In the genomic region with DNA sequence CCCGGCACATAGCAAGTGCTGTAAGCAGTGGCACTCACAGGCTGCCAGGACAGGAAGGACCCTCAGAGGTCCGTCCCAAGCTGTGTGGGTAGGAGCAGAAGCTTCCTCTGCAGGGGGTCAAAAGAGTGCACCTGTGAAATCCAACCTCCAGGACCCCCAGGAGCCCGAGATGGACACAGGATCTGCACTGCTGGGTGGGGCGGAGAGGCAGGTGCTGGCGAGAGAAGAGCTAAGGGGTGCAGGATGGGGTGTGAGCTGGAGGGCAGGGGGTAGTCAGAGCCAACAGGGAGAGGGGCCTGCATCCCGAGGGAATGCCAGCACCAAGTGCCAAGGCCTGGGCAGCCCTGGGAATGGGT, we compare ENCODE assay signal across 22 cellular contexts. TPM values are rescaled to one million over a fixed set of nuclear protein-coding genes. Genes with fewer than 3 reads are reported as not detected.
DNase-seq lines count a peak whose midpoint lies in the region; ATAC-seq and TF ChIP-seq lines count a peak whose summit lies in the region.
"Had no signal": no experiment of that assay in that cellular context is flagged by ENCODE, and none has a peak within 500 bp of the region (broad histone marks: within the 10 kb centered on the region; RNA-seq: fewer than 3 reads in every experiment).

No MANE protein-coding gene starts in this region.

- H3K4me1 ChIP-seq in right atrium auricular region: peaks cover 0 to 11% of the 10 kb centered on the region in 2 donors
- peaks cover 5% of the 10 kb centered on the region; the same call in 1 of the 2 replicates for H3K4me1 ChIP-seq in Panc1 (ENCODE audit: control insufficient read depth, insufficient read depth, low read length)
- H3K4me1 ChIP-seq: BE2C had no signal

- peaks cover 24 to 44% of the 10 kb centered on the region in 2 donors for H3K4me1 Mint-ChIP-seq in stimulated activated naive B cell treated with anti-CD40 and anti-IgM and Interleukin-4, amounts not matched to agents 10 μg/mL and 1 μg/mL and 100 μg/mL, for 72 hours
- H3K4me1 Mint-ChIP-seq in activated T-cell treated with anti-CD3 and anti-CD28 coated beads, Interleukin-2, amount 50 U/mL, for 72 hours (ENCODE audit: low read depth): no peaks in the 10 kb centered on the region

- H3K4me3 Mint-ChIP-seq in stimulated activated naive B cell treated with anti-CD40 and anti-IgM and Interleukin-4, amounts not matched to agents 10 μg/mL and 1 μg/mL and 100 μg/mL, for 72 hours: no peak overlapping the region
- H3K4me3 Mint-ChIP-seq in activated T-cell treated with anti-CD3 and anti-CD28 coated beads, Interleukin-2, amount 50 U/mL, for 72 hours: no peak overlapping the region
- H3K4me3 Mint-ChIP-seq: CD8-positive, alpha-beta T cell; HFFc6 had no signal

- no peak for TF ChIP-seq CTCF in right atrium auricular region (IDR thresholded peaks at IDR 0.05)
- no peak for TF ChIP-seq CTCF in Panc1 (IDR thresholded peaks at IDR 0.05)
- no peak for TF ChIP-seq CTCF in coronary artery (IDR thresholded peaks at IDR 0.05)

- POLR2A ChIA-PET in Panc1 (lab: Charles Lee): interaction anchor here (0.5 to 0.6 kb wide), 2 partner anchors 73 to 100 kb away, joined by 3 to 7 read pairs; a partner anchor contains a TSS

- no peak for ATAC-seq in Right ventricle myocardium superior (ENCODE audit: poor library complexity)
- peak; percentile 8; the same call in 1 of the 2 replicates for ATAC-seq in Panc1
- ATAC-seq in stimulated activated naive B cell treated with anti-CD40 and anti-IgM and Interleukin-4, amounts not matched to agents 10 μg/mL and 1 μg/mL and 100 μg/mL, for 72 hours (replicated peaks): no peak
- no peak for ATAC-seq in activated T-cell treated with anti-CD3 and anti-CD28 coated beads, Interleukin-2, amount 50 U/mL, for 72 hours (replicated peaks in 1 of 2)

- H3K9me3 Mint-ChIP-seq in stimulated activated naive B cell treated with anti-CD40 and anti-IgM and Interleukin-4, amounts not matched to agents 10 μg/mL and 1 μg/mL and 100 μg/mL, for 72 hours: no peaks in the 10 kb centered on the region
- no peaks in the 10 kb centered on the region for H3K9me3 Mint-ChIP-seq in activated T-cell treated with anti-CD3 and anti-CD28 coated beads, Interleukin-2, amount 50 U/mL, for 72 hours
- H3K9me3 Mint-ChIP-seq: CD8-positive, alpha-beta T cell; HFFc6 had no signal

- H3K9me3 ChIP-seq in right atrium auricular region (no peaks in the 10 kb centered on the region), Panc1 (ENCODE audit: control insufficient read depth, insufficient read depth, low read depth, low read length) (no peaks in the 10 kb centered on the region)
- H3K9me3 ChIP-seq: BE2C, SJCRH30 had no signal

- no peaks in the 10 kb centered on the region for H3K27me3 Mint-ChIP-seq in stimulated activated naive B cell treated with anti-CD40 and anti-IgM and Interleukin-4, amounts not matched to agents 10 μg/mL and 1 μg/mL and 100 μg/mL, for 72 hours
- H3K27me3 Mint-ChIP-seq in activated T-cell treated with anti-CD3 and anti-CD28 coated beads, Interleukin-2, amount 50 U/mL, for 72 hours (ENCODE audit: low read depth): no peaks in the 10 kb centered on the region

- H3K27me3 ChIP-seq in right atrium auricular region: no peaks in the 10 kb centered on the region
- H3K27me3 ChIP-seq in Panc1 (ENCODE audit: control insufficient read depth, insufficient read depth, low read length): no peaks in the 10 kb centered on the region
- no peaks in the 10 kb centered on the region for H3K27me3 ChIP-seq in layer of hippocampus (ENCODE audit: control insufficient read depth, insufficient read depth, low read length)
- H3K27me3 ChIP-seq: BE2C had no signal

- H3K27ac Mint-ChIP-seq in stimulated activated naive B cell treated with anti-CD40 and anti-IgM and Interleukin-4, amounts not matched to agents 10 μg/mL and 1 μg/mL and 100 μg/mL, for 72 hours: peak overlapping the region; percentile 63
- no peak overlapping the region for H3K27ac Mint-ChIP-seq in activated T-cell treated with anti-CD3 and anti-CD28 coated beads, Interleukin-2, amount 50 U/mL, for 72 hours
- H3K27ac Mint-ChIP-seq: CD8-positive, alpha-beta T cell; HFFc6 had no signal

- no peak overlapping the region for H3K27ac ChIP-seq in right atrium auricular region
- H3K27ac ChIP-seq in Panc1 (ENCODE audit: low read length): no peak overlapping the region
- peak overlapping the region; percentile 39 for H3K27ac ChIP-seq in layer of hippocampus (ENCODE audit: low read depth, low read length)
- no peak overlapping the region for H3K27ac ChIP-seq in coronary artery
- H3K27ac ChIP-seq: HL-60, RWPE1, SJCRH30 had no signal

- H3K36me3 ChIP-seq in right atrium auricular region (no peaks in the 10 kb centered on the region), Panc1 (ENCODE audit: control insufficient read depth, insufficient read depth, low read length) (no peaks in the 10 kb centered on the region)
- H3K36me3 ChIP-seq: BE2C, SJCRH30 had no signal

- DNase-seq in Right ventricle myocardium superior: peak; percentile 17
- DNase-seq in right atrium auricular region (ENCODE audit: low spot score): no peak
- no peak for DNase-seq in Panc1 (ENCODE audit: low read depth, low spot score)
- no peak for DNase-seq in stimulated activated naive B cell treated with anti-CD40 and anti-IgM and Interleukin-4, amounts not matched to agents 10 μg/mL and 1 μg/mL and 100 μg/mL, for 72 hours
- no peak for DNase-seq in activated T-cell treated with anti-CD3 and anti-CD28 coated beads, Interleukin-2, amount 50 U/mL, for 72 hours
- DNase-seq in coronary artery (ENCODE audit: low spot score): no peak
- DNase-seq in NCI-H146 (lab: John Stamatoyannopoulos, UW): no peak
- DNase-seq: 8988T; BE2C; Calu3; CD8-positive, alpha-beta T cell; HFFc6; NCI-H1105 treated with DMSO at 0.1 percent for 48 hours; NCI-H2107; NCI-H2227 treated with DMSO at 0.1 percent for 48 hours; NCI-H510A treated with DMSO at 0.1 percent for 48 hours; PC-3 had no signal

- no peak overlapping the region for H3K4me3 ChIP-seq in right atrium auricular region
- no peak overlapping the region for H3K4me3 ChIP-seq in Panc1 (ENCODE audit: low read depth in 2 of 2, low read length in 2 of 2)
- H3K4me3 ChIP-seq in coronary artery: no peak overlapping the region
- H3K4me3 ChIP-seq: SJCRH30 had no signal

- CTCF ChIA-PET in Panc1 (lab: Charles Lee): interaction anchor here (0.5 to 1.9 kb wide), 9 partner anchors 15 to 752 kb away, joined by 3 to 10 read pairs (median 4); a partner anchor contains a TSS

- peaks cover 14 to 16% of the 10 kb centered on the region in 2 donors for H3K36me3 Mint-ChIP-seq in stimulated activated naive B cell treated with anti-CD40 and anti-IgM and Interleukin-4, amounts not matched to agents 10 μg/mL and 1 μg/mL and 100 μg/mL, for 72 hours
- H3K36me3 Mint-ChIP-seq in activated T-cell treated with anti-CD3 and anti-CD28 coated beads, Interleukin-2, amount 50 U/mL, for 72 hours (ENCODE audit: insufficient read depth in 2 of 2): no peaks in the 10 kb centered on the region

- BruUV-seq in Panc1 (replicated peaks; lab: Mats Ljungman, UMichigan): no TSS peak

- intact Hi-C loops in Right ventricle myocardium superior (cut with DNase I) (loop anchor here (2.0 to 10.0 kb wide), 2 partner anchors 40 to 158 kb away; no protein-coding TSS in a partner anchor), Panc1 (cut with micrococcal nuclease; ENCODE audit: unreplicated experiment) (loop anchor here (1.0 kb wide), 1 partner anchor 40 kb away; no protein-coding TSS in a partner anchor)

- in situ Hi-C loops in Panc1 (cut with HindIII; ENCODE audit: low pct_unique_long_range_greater_than_20kb, low sequenced_read_pairs): no loop called here

RNA-seq across cellular contexts. Expression of a gene that starts 0.7 kb away (rescaled TPM):
- total RNA-seq in Right ventricle myocardium superior: not detected
- total RNA-seq in right atrium auricular region: not detected
- not detected for total RNA-seq in Panc1 (2021; ENCODE audit: unreplicated experiment)
- polyA plus RNA-seq in Panc1 (2012; ENCODE audit: insufficient read length): 0.24 TPM
- not detected for total RNA-seq in activated T-cell treated with anti-CD3 and anti-CD28 coated beads, Interleukin-2, amount 50 U/mL, for 72 hours
- total RNA-seq: Calu3; CD8-positive, alpha-beta T cell; PC-3 had no signal
- polyA plus RNA-seq: AG04450 had no signal

RNA-seq across cellular contexts. Expression of a gene that starts 13.8 kb away (rescaled TPM):
- total RNA-seq in Right ventricle myocardium superior: 35.9 TPM
- total RNA-seq in right atrium auricular region: 10 to 100 TPM; 19.5 to 21.8 TPM
- total RNA-seq in Panc1 (2021; ENCODE audit: unreplicated experiment): 47.5 TPM
- polyA plus RNA-seq in Panc1 (2012; ENCODE audit: insufficient read length): 57.7 TPM
- total RNA-seq in activated T-cell treated with anti-CD3 and anti-CD28 coated beads, Interleukin-2, amount 50 U/mL, for 72 hours: 10 to 100 TPM; 21.5 to 22.8 TPM

RNA-seq across cellular contexts. Expression of a gene that starts 34.5 kb away (rescaled TPM):
- 15.4 TPM for total RNA-seq in Right ventricle myocardium superior
- total RNA-seq in right atrium auricular region: 10 to 100 TPM; 13.6 to 14.8 TPM
- total RNA-seq in Panc1 (2021; ENCODE audit: unreplicated experiment): 67.8 TPM
- polyA plus RNA-seq in Panc1 (2012; ENCODE audit: insufficient read length): 77.4 TPM
- total RNA-seq in activated T-cell treated with anti-CD3 and anti-CD28 coated beads, Interleukin-2, amount 50 U/mL, for 72 hours: 10 to 100 TPM; 38.7 to 39.0 TPM
